In the genomic region with DNA sequence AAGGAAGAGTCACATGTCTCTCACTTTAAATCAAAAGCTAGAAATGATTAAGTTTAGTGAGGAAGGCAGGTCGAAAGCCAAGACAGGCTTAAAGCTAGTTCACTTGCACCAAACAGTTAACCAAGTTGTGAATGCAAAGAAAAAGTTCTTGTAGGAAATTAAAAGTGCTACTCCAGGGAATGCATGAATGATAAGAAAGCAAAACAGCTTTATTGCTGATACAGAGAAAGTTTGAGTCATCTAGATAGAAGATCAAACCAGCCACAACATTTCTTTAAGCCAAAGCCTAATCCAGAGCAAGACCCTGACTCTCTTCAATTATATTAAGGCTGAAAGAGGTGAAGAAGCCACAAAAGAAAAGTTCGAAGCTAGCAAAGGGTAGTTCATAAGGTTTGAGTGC, we compare ENCODE assay signal across 21 cellular contexts.
"Had no signal": no experiment of that assay in that cellular context is flagged by ENCODE, and none has a peak within 500 bp of the region (broad histone marks: within the 10 kb centered on the region; RNA-seq: fewer than 3 reads in every experiment).

No MANE protein-coding gene starts in this region.

- H3K9me3 ChIP-seq: SJSA1 had no signal

- H3K27ac ChIP-seq: SJSA1, SK-N-MC had no signal

- H3K4me1 ChIP-seq: SJSA1 had no signal

- H3K36me3 ChIP-seq: SJSA1 had no signal

- H3K4me3 ChIP-seq: SJSA1, SK-N-MC had no signal

- DNase-seq: KBM-7, MV-4-11, NCI-H1048, NCI-H1105 treated with DMSO at 0.1 percent for 48 hours, NCI-H1417 treated with DMSO at 0.1 percent for 48 hours, NCI-H146, NCI-H1694 treated with DMSO at 0.1 percent for 48 hours, NCI-H1930, NCI-H2081, NCI-H2107, NCI-H2227 treated with DMSO at 0.1 percent for 48 hours, NCI-H510A, NCI-H524 treated with DMSO at 0.1 percent for 48 hours, NCI-H69, NCI-H774, Right ventricle myocardium superior, RPMI8226, SIG-M5 had no signal

- FAIRE-seq: RCC 7860 had no signal
